ENCODE assay signal across 8 cellular contexts in genomic region chr16:82653550-82654511, GRCh38. TPM values are rescaled to one million over a fixed set of nuclear protein-coding genes. Genes with fewer than 3 reads are reported as not detected.
A peak's percentile ranks its signal among the peaks of the same experiment; 100 is the strongest.
DNase-seq lines count a peak whose midpoint lies in the region; ATAC-seq lines count a peak whose summit lies in the region.

No MANE protein-coding gene starts in this region.

- H3K27me3 Mint-ChIP-seq in activated CD4-positive, alpha-beta memory T cell treated with anti-CD3 and anti-CD28 coated beads for 36 hours = no peaks in the 10 kb centered on the region

- no peaks in the 10 kb centered on the region for H3K36me3 Mint-ChIP-seq in activated CD4-positive, alpha-beta memory T cell treated with anti-CD3 and anti-CD28 coated beads for 36 hours

- no peaks in the 10 kb centered on the region for H3K9me3 Mint-ChIP-seq in activated CD4-positive, alpha-beta memory T cell treated with anti-CD3 and anti-CD28 coated beads for 36 hours

- peak overlapping the region; percentile 33 for H3K4me3 Mint-ChIP-seq in activated CD4-positive, alpha-beta memory T cell treated with anti-CD3 and anti-CD28 coated beads for 36 hours

- peaks cover 86% of the 10 kb centered on the region for H3K4me1 Mint-ChIP-seq in activated CD4-positive, alpha-beta memory T cell treated with anti-CD3 and anti-CD28 coated beads for 36 hours (ENCODE audit: low read depth)

- in situ Hi-C loops in Caki2 (cut with HindIII; ENCODE audit: low pct_unique_long_range_greater_than_20kb, low sequenced_read_pairs) = no loop called here

- peak overlapping the region; percentile 81 for H3K27ac Mint-ChIP-seq in activated CD4-positive, alpha-beta memory T cell treated with anti-CD3 and anti-CD28 coated beads for 36 hours

- CTCF ChIA-PET in activated CD4-positive, alpha-beta memory T cell treated with anti-CD3 and anti-CD28 coated beads for 36 hours (lab: Charles Lee) = interaction anchor here (0.6 to 2.6 kb wide), 3 partner anchors 10 to 22 kb away, joined by 3 to 11 read pairs (median 3); no protein-coding TSS in a partner anchor

- POLR2A ChIA-PET in activated CD4-positive, alpha-beta memory T cell treated with anti-CD3 and anti-CD28 coated beads for 36 hours (lab: Charles Lee) = no interaction called here

- intact Hi-C loops in activated CD4-positive, alpha-beta memory T cell treated with anti-CD3 and anti-CD28 coated beads for 36 hours (cut with micrococcal nuclease) = loop anchor here (1.0 to 10.0 kb wide), 4 partner anchors 19 to 1649 kb away; partner anchors contain the start of genes CENPN and CMC2

- DNase-seq in Caki2 (ENCODE audit: low read depth) (peak; percentile 95), HT-29 (ENCODE audit: low spot score) (peak; percentile 31), fibroblast of the conjunctiva (ENCODE audit: low read depth) (peak; percentile 74), SIG-M5 treated with dmso at 0.1 percent for 504 hours (lab: John Stamatoyannopoulos, UW; ENCODE audit: unreplicated experiment) (no peak), NCI-H2081 (lab: John Stamatoyannopoulos, UW) (no peak)
- peak; percentile 69 for DNase-seq in activated CD4-positive, alpha-beta memory T cell treated with anti-CD3 and anti-CD28 coated beads for 36 hours
- peak; percentile 46 for DNase-seq in stimulated activated CD4-positive, alpha-beta T cell treated with anti-CD3 and anti-CD28 coated beads, Interleukin-1b, Interleukin-23, amount 100 ng/mL, for 48 hours

- ATAC-seq in GM21447 (IDR thresholded peaks at IDR 0.05; ENCODE audit: unreplicated experiment) = peak; percentile 60

RNA-seq across cellular contexts. Expression of gene CDH13, which starts 27.1 kb away (rescaled TPM):
- not detected in 2 replicates for total RNA-seq in Caki2 (2014; rRNA removed; shearing (Covaris generic); ENCODE audit: low replicate concordance)
- not detected in 2 replicates for total RNA-seq in HT-29 (2014; rRNA removed; shearing (Covaris generic))
- total RNA-seq in activated CD4-positive, alpha-beta memory T cell treated with anti-CD3 and anti-CD28 coated beads for 36 hours = not detected

Comparison
In these comparisons a context has a peak if more than half of its experiments do, and no peak if none do; other contexts are left out.
1. DNase-seq: peak in Caki2 (single experiment), HT-29 (single experiment), activated CD4-positive, alpha-beta memory T cell treated with anti-CD3 and anti-CD28 coated beads for 36 hours (single experiment), fibroblast of the conjunctiva (single experiment) and stimulated activated CD4-positive, alpha-beta T cell treated with anti-CD3 and anti-CD28 coated beads, Interleukin-1b, Interleukin-23, amount 100 ng/mL, for 48 hours (single experiment); none in SIG-M5 treated with dmso at 0.1 percent for 504 hours (single experiment) and NCI-H2081 (0 of 2).